Comparison of ENCODE assay signal across 8 cellular contexts in genomic region chr13:46288570-46289259, GRCh38.
DNase-seq lines count a peak whose midpoint lies in the region; ATAC-seq and TF ChIP-seq lines count a peak whose summit lies in the region.

No MANE protein-coding gene starts in this region.

- no peaks in the 10 kb centered on the region for H3K36me3 ChIP-seq in lower lobe of right lung

- no peaks in the 10 kb centered on the region for H3K27me3 Mint-ChIP-seq in activated T-cell treated with anti-CD3 and anti-CD28 coated beads, Interleukin-2, amount 50 U/mL, for 72 hours (ENCODE audit: low read depth)
- no peaks in the 10 kb centered on the region for H3K27me3 Mint-ChIP-seq in MCF 10A (ENCODE audit: insufficient read depth, unreplicated experiment)

- peaks cover 39% of the 10 kb centered on the region for H3K4me1 Mint-ChIP-seq in activated T-cell treated with anti-CD3 and anti-CD28 coated beads, Interleukin-2, amount 50 U/mL, for 72 hours (ENCODE audit: low read depth)
- peaks cover 5% of the 10 kb centered on the region for H3K4me1 Mint-ChIP-seq in MCF 10A (ENCODE audit: insufficient read depth, unreplicated experiment)

- H3K4me3 Mint-ChIP-seq in activated T-cell treated with anti-CD3 and anti-CD28 coated beads, Interleukin-2, amount 50 U/mL, for 72 hours, result no peak overlapping the region
- no peak overlapping the region for H3K4me3 Mint-ChIP-seq in MCF 10A (ENCODE audit: unreplicated experiment)

- H3K27ac Mint-ChIP-seq in activated T-cell treated with anti-CD3 and anti-CD28 coated beads, Interleukin-2, amount 50 U/mL, for 72 hours, result no peak overlapping the region
- H3K27ac Mint-ChIP-seq in MCF 10A (ENCODE audit: low read depth, unreplicated experiment), result no peak overlapping the region

- H3K4me1 ChIP-seq in lower lobe of right lung, result no peaks in the 10 kb centered on the region

- intact Hi-C loops in MCF 10A (cut with micrococcal nuclease) (loop anchor here (1.0 kb wide), 1 partner anchor 128 kb away; no protein-coding TSS in a partner anchor), lower lobe of right lung (cut with DNase I) (no loop called here)

- no TSS peak for BruUV-seq in MCF 10A (replicated peaks; lab: Mats Ljungman, UMichigan)

- no peak overlapping the region for H3K27ac ChIP-seq in lower lobe of right lung

- no peak overlapping the region for H3K4me3 ChIP-seq in lower lobe of right lung

- ATAC-seq in activated T-cell treated with anti-CD3 and anti-CD28 coated beads, Interleukin-2, amount 50 U/mL, for 72 hours (replicated peaks in 1 of 2), result peak; percentile 70 to 78
- ATAC-seq in HG02870 (IDR thresholded peaks at IDR 0.05; ENCODE audit: unreplicated experiment), result peak; percentile 51
- ATAC-seq in lower lobe of right lung, result peak; percentile 55 to 59
- ATAC-seq in GM18861 (IDR thresholded peaks at IDR 0.05; ENCODE audit: unreplicated experiment), result no peak

- no peak for DNase-seq in activated T-cell treated with anti-CD3 and anti-CD28 coated beads, Interleukin-2, amount 50 U/mL, for 72 hours
- DNase-seq in activated T-cell treated with anti-CD3 and anti-CD28 coated beads, Interleukin-2, amount 50 U/mL, for 1 hour, result no peak
- DNase-seq in NCI-H69 (lab: John Stamatoyannopoulos, UW), result peak; percentile 30
- peak; percentile 65 for DNase-seq in MCF 10A (ENCODE audit: unreplicated experiment)
- no peak for DNase-seq in lower lobe of right lung
- DNase-seq in activated naive CD4-positive, alpha-beta T cell treated with anti-CD3 and anti-CD28 coated beads, Interleukin-2, amount 50 U/mL, for 16 hours, result no peak

- no peaks in the 10 kb centered on the region for H3K9me3 Mint-ChIP-seq in activated T-cell treated with anti-CD3 and anti-CD28 coated beads, Interleukin-2, amount 50 U/mL, for 72 hours
- H3K9me3 Mint-ChIP-seq in MCF 10A (ENCODE audit: unreplicated experiment), result no peaks in the 10 kb centered on the region

- POLR2A ChIA-PET in MCF 10A (lab: Yijun Ruan, JAX), result no interaction called here

- TF ChIP-seq CTCF in MCF 10A (IDR thresholded peaks at IDR 0.05; ENCODE audit: unreplicated experiment), result peak; percentile 54
- TF ChIP-seq CTCF in lower lobe of right lung (IDR thresholded peaks at IDR 0.05), result peak; percentile 60

- H3K9me3 ChIP-seq in lower lobe of right lung, result no peaks in the 10 kb centered on the region

- H3K36me3 Mint-ChIP-seq in activated T-cell treated with anti-CD3 and anti-CD28 coated beads, Interleukin-2, amount 50 U/mL, for 72 hours (ENCODE audit: insufficient read depth in 2 of 2), result no peaks in the 10 kb centered on the region
- no peaks in the 10 kb centered on the region for H3K36me3 Mint-ChIP-seq in MCF 10A (ENCODE audit: insufficient read depth, unreplicated experiment)

- no peaks in the 10 kb centered on the region for H3K27me3 ChIP-seq in lower lobe of right lung (ENCODE audit: low read depth)

- CTCF ChIA-PET in MCF 10A (lab: Yijun Ruan, JAX), result interaction anchor here (0.6 to 1.7 kb wide), 8 partner anchors 12 to 665 kb away, joined by 3 to 8 read pairs (median 4); no protein-coding TSS in a partner anchor

Comparison
In these comparisons a context has a peak if more than half of its experiments do, and no peak if none do; other contexts are left out.
1. DNase-seq: peak in NCI-H69 (single experiment) and MCF 10A (single experiment); none in activated T-cell treated with anti-CD3 and anti-CD28 coated beads, Interleukin-2, amount 50 U/mL, for 72 hours (0 of 2), activated T-cell treated with anti-CD3 and anti-CD28 coated beads, Interleukin-2, amount 50 U/mL, for 1 hour (single experiment), lower lobe of right lung (single experiment) and activated naive CD4-positive, alpha-beta T cell treated with anti-CD3 and anti-CD28 coated beads, Interleukin-2, amount 50 U/mL, for 16 hours (single experiment).